9 cellular contexts compared by ENCODE assay signal in genomic region chr2:215693269-215693998, GRCh38.
DNase-seq lines count a peak whose midpoint lies in the region; ATAC-seq, FAIRE-seq and TF ChIP-seq lines count a peak whose summit lies in the region.
"Had no signal": no experiment of that assay in that cellular context is flagged by ENCODE, and none has a peak within 500 bp of the region (broad histone marks: within the 10 kb centered on the region; RNA-seq: fewer than 3 reads in every experiment).

No MANE protein-coding gene starts in this region.

- intact Hi-C loops in heart left ventricle (cut with DNase I), result no loop called here
- intact Hi-C loops in left ventricle myocardium inferior (cut with micrococcal nuclease), result no loop called here
- intact Hi-C loops in right lobe of liver (cut with DNase I), result no loop called here

- H3K4me3 ChIP-seq in heart left ventricle (no peak overlapping the region), left ventricle myocardium inferior (no peak overlapping the region), bronchial epithelial cell (ENCODE audit: low read depth, low read length) (no peak overlapping the region), right lobe of liver (no peak overlapping the region)

- peaks cover 0 to 1% of the 10 kb centered on the region in 2 donors for H3K36me3 Mint-ChIP-seq in stimulated activated naive B cell treated with anti-CD40 and anti-IgM and Interleukin-4, amounts not matched to agents 10 μg/mL and 1 μg/mL and 100 μg/mL, for 72 hours

- no peak overlapping the region for H3K27ac Mint-ChIP-seq in stimulated activated naive B cell treated with anti-CD40 and anti-IgM and Interleukin-4, amounts not matched to agents 10 μg/mL and 1 μg/mL and 100 μg/mL, for 72 hours

- WGBS in heart left ventricle, 4 donors, result 78 to 81% (median 79%) methylated on average over 3 of the region's 3 CpGs
- WGBS in right lobe of liver (ENCODE audit: insufficient coverage, low coverage, low lambda C conversion rate, missing lambda C conversion rate), result 69% methylated on average over 3 of the region's 3 CpGs

- no peak for TF ChIP-seq POLR2A in heart left ventricle (IDR thresholded peaks at IDR 0.05)
- no peak for TF ChIP-seq POLR2A in right lobe of liver (IDR thresholded peaks at IDR 0.05)
- no peak for TF ChIP-seq POLR2A in GM18505 (IDR thresholded peaks at IDR 0.05; ENCODE audit: borderline replicate concordance, extremely low read depth, insufficient read depth, insufficient read length)

- peak in 3 of 4 donors; percentile 27 to 81 (median 49) for ATAC-seq in heart left ventricle
- ATAC-seq in right lobe of liver, result peak; percentile 42 to 81 (median 60)
- ATAC-seq in stimulated activated naive B cell treated with anti-CD40 and anti-IgM and Interleukin-4, amounts not matched to agents 10 μg/mL and 1 μg/mL and 100 μg/mL, for 72 hours (replicated peaks), result no peak
- no peak for ATAC-seq in HG02938 (IDR thresholded peaks at IDR 0.05; ENCODE audit: unreplicated experiment)
- ATAC-seq in GM18505 (IDR thresholded peaks at IDR 0.05; ENCODE audit: unreplicated experiment), result no peak

- H3K27me3 ChIP-seq in heart left ventricle (no peaks in the 10 kb centered on the region), left ventricle myocardium inferior (ENCODE audit: low read depth) (no peaks in the 10 kb centered on the region), bronchial epithelial cell (ENCODE audit: control insufficient read depth, insufficient read depth, low read length) (no peaks in the 10 kb centered on the region), right lobe of liver (no peaks in the 10 kb centered on the region)

- peak overlapping the region in 4 of 12 donors; percentile 20 to 56 (median 36) for H3K27ac ChIP-seq in heart left ventricle
- no peak overlapping the region for H3K27ac ChIP-seq in left ventricle myocardium inferior (replicated peaks)
- peak overlapping the region; percentile 7 to 29 (median 11) for H3K27ac ChIP-seq in right lobe of liver

- H3K9me3 Mint-ChIP-seq in stimulated activated naive B cell treated with anti-CD40 and anti-IgM and Interleukin-4, amounts not matched to agents 10 μg/mL and 1 μg/mL and 100 μg/mL, for 72 hours, result peaks cover 0 to 4% of the 10 kb centered on the region in 2 donors

- H3K36me3 ChIP-seq in heart left ventricle (no peaks in the 10 kb centered on the region), left ventricle myocardium inferior (no peaks in the 10 kb centered on the region), bronchial epithelial cell (ENCODE audit: control insufficient read depth, insufficient read depth, low read length) (no peaks in the 10 kb centered on the region), right lobe of liver (no peaks in the 10 kb centered on the region)

- DNase-seq in heart left ventricle (no peak), left ventricle myocardium inferior (no peak), bronchial epithelial cell (ENCODE audit: low read depth) (peak; percentile 88), right lobe of liver (no peak), putamen (ENCODE audit: low spot score) (no peak)
- DNase-seq in stimulated activated naive B cell treated with anti-CD40 and anti-IgM and Interleukin-4, amounts not matched to agents 10 μg/mL and 1 μg/mL and 100 μg/mL, for 72 hours, result no peak
- DNase-seq: erythroblast had no signal

- no peak overlapping the region for H3K4me3 Mint-ChIP-seq in stimulated activated naive B cell treated with anti-CD40 and anti-IgM and Interleukin-4, amounts not matched to agents 10 μg/mL and 1 μg/mL and 100 μg/mL, for 72 hours

- H3K9me3 ChIP-seq in heart left ventricle (peaks cover 0 to 10% (median 0%) of the 10 kb centered on the region in 12 donors), left ventricle myocardium inferior (replicated peaks) (peaks cover 11% of the 10 kb centered on the region), right lobe of liver (no peaks in the 10 kb centered on the region)

- peaks cover 6 to 9% of the 10 kb centered on the region in 2 donors for H3K27me3 Mint-ChIP-seq in stimulated activated naive B cell treated with anti-CD40 and anti-IgM and Interleukin-4, amounts not matched to agents 10 μg/mL and 1 μg/mL and 100 μg/mL, for 72 hours

- peaks cover 0 to 17% (median 0%) of the 10 kb centered on the region in 12 donors for H3K4me1 ChIP-seq in heart left ventricle
- peaks cover 4% of the 10 kb centered on the region for H3K4me1 ChIP-seq in left ventricle myocardium inferior
- H3K4me1 ChIP-seq in right lobe of liver, result peaks cover 0 to 31% (median 15%) of the 10 kb centered on the region in 4 donors

- TF ChIP-seq CTCF in heart left ventricle (IDR thresholded peaks at IDR 0.05) (no peak), left ventricle myocardium inferior (IDR thresholded peaks at IDR 0.05; ENCODE audit: borderline replicate concordance) (no peak), bronchial epithelial cell (IDR thresholded peaks at IDR 0.05; ENCODE audit: insufficient read depth, low read length, severe bottlenecking) (no peak), right lobe of liver (IDR thresholded peaks at IDR 0.05) (no peak)

- no peaks in the 10 kb centered on the region for H3K4me1 Mint-ChIP-seq in stimulated activated naive B cell treated with anti-CD40 and anti-IgM and Interleukin-4, amounts not matched to agents 10 μg/mL and 1 μg/mL and 100 μg/mL, for 72 hours

- FAIRE-seq in bronchial epithelial cell (lab: Jason Lieb, UNC), result no peak

Comparison
In these comparisons a context has a peak if more than half of its experiments do, and no peak if none do; other contexts are left out.
1. ATAC-seq: peak in heart left ventricle (3 of 4) and right lobe of liver (4 of 4); none in stimulated activated naive B cell treated with anti-CD40 and anti-IgM and Interleukin-4, amounts not matched to agents 10 μg/mL and 1 μg/mL and 100 μg/mL, for 72 hours (0 of 2), HG02938 (single experiment) and GM18505 (single experiment).